Comparison of ENCODE assay signal across 22 cellular contexts in the genomic region with DNA sequence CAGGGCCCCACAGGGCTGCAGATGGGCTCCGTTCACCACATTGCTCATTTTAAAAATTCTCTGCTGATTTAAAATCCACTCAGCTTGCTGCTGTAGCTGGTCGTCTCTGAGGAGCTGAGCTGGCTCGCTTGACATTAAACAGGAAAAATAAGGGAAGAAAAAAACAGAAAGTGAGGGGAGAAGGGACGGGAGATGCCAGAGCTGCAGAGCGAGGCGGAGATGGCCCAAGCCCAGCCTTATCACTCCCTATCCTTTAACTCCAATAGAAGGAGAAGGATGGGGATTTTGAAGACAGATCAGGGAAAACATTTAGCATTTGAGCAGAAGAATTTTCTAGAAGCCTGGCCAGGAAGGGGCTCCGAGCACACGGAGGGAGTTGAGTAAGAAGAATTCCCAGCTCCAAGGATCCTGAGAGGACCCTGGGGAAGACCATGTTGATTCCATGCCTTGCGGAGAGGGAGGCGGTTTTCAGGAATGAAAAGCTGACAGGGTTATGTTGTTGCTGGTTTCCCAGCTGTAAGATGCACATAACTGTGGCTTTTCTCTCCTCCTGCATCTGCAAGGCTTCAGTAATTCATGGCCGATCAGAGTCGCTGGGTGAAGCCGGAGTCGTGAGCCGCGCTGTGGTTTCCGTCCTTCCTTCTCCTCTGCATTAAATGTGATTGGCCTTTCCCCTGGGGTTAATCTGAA. TPM values are rescaled to one million over a fixed set of nuclear protein-coding genes. Genes with fewer than 3 reads are reported as not detected.
DNase-seq lines count a peak whose midpoint lies in the region; ATAC-seq and TF ChIP-seq lines count a peak whose summit lies in the region.
"Had no signal": no experiment of that assay in that cellular context is flagged by ENCODE, and none has a peak within 500 bp of the region (broad histone marks: within the 10 kb centered on the region; RNA-seq: fewer than 3 reads in every experiment).

No MANE protein-coding gene starts in this region.

- H3K4me3 ChIP-seq in choroid plexus epithelial cell (ENCODE audit: low read depth, low read length) = no peak overlapping the region
- H3K4me3 ChIP-seq in suprapubic skin = no peak overlapping the region
- H3K4me3 ChIP-seq: SJCRH30, testis had no signal

- CTCF ChIA-PET in GM10248 (lab: Yijun Ruan, JAX) = no interaction called here

- peak overlapping the region; percentile 8 for H3K27ac ChIP-seq in suprapubic skin
- H3K27ac ChIP-seq: SJCRH30 had no signal

- peaks cover 5% of the 10 kb centered on the region for H3K4me1 Mint-ChIP-seq in neural crest cell

- no peak for TF ChIP-seq POLR2A in suprapubic skin (IDR thresholded peaks at IDR 0.05)

- peaks cover 17% of the 10 kb centered on the region for H3K4me1 ChIP-seq in suprapubic skin
- H3K4me1 ChIP-seq: BE2C, SJCRH30 had no signal

- TF ChIP-seq EP300 in suprapubic skin (IDR thresholded peaks at IDR 0.05) = no peak

- no peaks in the 10 kb centered on the region for H3K9me3 ChIP-seq in suprapubic skin
- H3K9me3 ChIP-seq: BE2C, testis had no signal

- peaks cover 24% of the 10 kb centered on the region for H3K27me3 ChIP-seq in suprapubic skin
- H3K27me3 ChIP-seq: BE2C, testis had no signal

- POLR2A ChIA-PET in GM10248 (lab: Yijun Ruan, JAX) = no interaction called here

- no peak overlapping the region for H3K4me3 Mint-ChIP-seq in neural crest cell
- H3K4me3 Mint-ChIP-seq: natural killer cell treated with Interleukin-12 subunit alpha and Interleukin-12 subunit beta and Interleukin-15 and Interleukin-18, amount 100 ng/mL, for 72 hours; T-helper 1 cell treated with Interleukin-12 subunit alpha and Interleukin-12 subunit beta and Interleukin-4 antibody, amounts not matched to agents 30 μg/mL and 1 μg/mL, for 36 hours had no signal

- peaks cover 6% of the 10 kb centered on the region for H3K9me3 Mint-ChIP-seq in neural crest cell
- H3K9me3 Mint-ChIP-seq: natural killer cell treated with Interleukin-12 subunit alpha and Interleukin-12 subunit beta and Interleukin-15 and Interleukin-18, amount 100 ng/mL, for 72 hours; T-helper 1 cell treated with Interleukin-12 subunit alpha and Interleukin-12 subunit beta and Interleukin-4 antibody, amounts not matched to agents 30 μg/mL and 1 μg/mL, for 36 hours had no signal

- no peak for TF ChIP-seq CTCF in choroid plexus epithelial cell (conservative IDR thresholded peaks at IDR 0.05; ENCODE audit: low read depth, low read length)
- TF ChIP-seq CTCF in neural crest cell (conservative IDR thresholded peaks at IDR 0.05) = no peak
- TF ChIP-seq CTCF in suprapubic skin (IDR thresholded peaks at IDR 0.05) = no peak
- TF ChIP-seq CTCF in GM10248 (IDR thresholded peaks at IDR 0.05; ENCODE audit: control extremely low read depth, extremely low read depth, low read depth, missing control alignments) = no peak

- no peaks in the 10 kb centered on the region for H3K36me3 ChIP-seq in suprapubic skin
- H3K36me3 ChIP-seq: BE2C, SJCRH30 had no signal

- H3K27me3 Mint-ChIP-seq in neural crest cell (ENCODE audit: low read depth) = no peaks in the 10 kb centered on the region

- 68% methylated on average over 17 of the region's 17 CpGs for WGBS in suprapubic skin

- DNase-seq in GM04503 (ENCODE audit: low read depth) (peak; percentile 86), choroid plexus epithelial cell (ENCODE audit: low read depth) (peak; percentile 37), neural crest cell (ENCODE audit: low read depth, low spot score) (no peak), suprapubic skin (ENCODE audit: low spot score in 2 of 2) (no peak), HUDEP-2 (lab: John Stamatoyannopoulos, UW; ENCODE audit: unreplicated experiment in 76 of 76) (no peak), GM10248 (ENCODE audit: extremely low spot score) (no peak)
- DNase-seq: activated naive CD4-positive, alpha-beta T cell treated with Interleukin-2 at 50 U/mL for 16 hours; aorta; BE2C; GOT3; hippocampal formation; NCI-H1417; NCI-H2171; NCI-H69; OCI-M1; SJCRH30; stimulated activated CD4-positive, alpha-beta T cell treated with anti-CD3 and anti-CD28 coated beads, Interleukin-15, amount 100 ng/mL, for 24 hours; testis had no signal

- ATAC-seq in HG02870 (IDR thresholded peaks at IDR 0.05; ENCODE audit: unreplicated experiment) = no peak
- ATAC-seq: HepG2; natural killer cell treated with Interleukin-12 subunit alpha and Interleukin-12 subunit beta and Interleukin-15 and Interleukin-18, amount 100 ng/mL, for 72 hours had no signal

- H3K27ac Mint-ChIP-seq in neural crest cell (ENCODE audit: unreplicated experiment) = peak overlapping the region; percentile 84
- H3K27ac Mint-ChIP-seq: natural killer cell treated with Interleukin-12 subunit alpha and Interleukin-12 subunit beta and Interleukin-15 and Interleukin-18, amount 100 ng/mL, for 72 hours; T-helper 1 cell treated with Interleukin-12 subunit alpha and Interleukin-12 subunit beta and Interleukin-4 antibody, amounts not matched to agents 30 μg/mL and 1 μg/mL, for 36 hours had no signal

- no peaks in the 10 kb centered on the region for H3K36me3 Mint-ChIP-seq in neural crest cell (ENCODE audit: low read depth)
- H3K36me3 Mint-ChIP-seq: natural killer cell treated with Interleukin-12 subunit alpha and Interleukin-12 subunit beta and Interleukin-15 and Interleukin-18, amount 100 ng/mL, for 72 hours had no signal

RNA-seq across cellular contexts. Expression of gene TWIST2, which starts 35.6 kb away (rescaled TPM):
- 0.96 and 1.1 TPM in 2 replicates for total RNA-seq in neural crest cell
- 10 to 100 TPM; 14.7 to 72.7 (median 30.4) TPM for total RNA-seq in suprapubic skin
- total RNA-seq: natural killer cell treated with Interleukin-12 subunit alpha and Interleukin-12 subunit beta and Interleukin-15 and Interleukin-18, amount 100 ng/mL, for 72 hours; SJCRH30 had no signal

Comparison
In these comparisons a context has a peak if more than half of its experiments do, and no peak if none do; other contexts are left out.
1. DNase-seq: peak in GM04503 (single experiment) and choroid plexus epithelial cell (single experiment); none in neural crest cell (single experiment), suprapubic skin (0 of 2), HUDEP-2 (0 of 76) and GM10248 (single experiment).